In genomic region chr10:72625276-72625607, GRCh38 we compare ENCODE assay signal across 8 cellular contexts. TPM values are rescaled to one million over a fixed set of nuclear protein-coding genes. Genes with fewer than 3 reads are reported as not detected.
DNase-seq lines count a peak whose midpoint lies in the region; ATAC-seq and TF ChIP-seq lines count a peak whose summit lies in the region.

No MANE protein-coding gene starts in this region.

- H3K79me2 ChIP-seq in trophoblast cell (ENCODE audit: control insufficient read depth, insufficient read depth, low read length, poor library complexity), result peaks cover 6% of the 10 kb centered on the region

- H3K36me3 ChIP-seq in esophagus squamous epithelium (peaks cover 0 to 6% (median 0%) of the 10 kb centered on the region in 3 donors), trophoblast cell (ENCODE audit: control insufficient read depth in 1 of 2, insufficient read depth in 2 of 2, low read length in 2 of 2) (peaks cover 0 to 2% of the 10 kb centered on the region in 2 experiments)

- WGBS in esophagus squamous epithelium, 2 donors, result 0% methylated on average over 10 of the region's 10 CpGs
- no CpG with 5 or more reads among the region's 10 CpGs for whole genome bisulfite sequencing in trophoblast cell (ENCODE audit: extremely low coverage, insufficient coverage, insufficient read length)

- H2BK5ac ChIP-seq in trophoblast cell (ENCODE audit: low read depth, low read length, poor library complexity), result no peak overlapping the region

- DNase-seq in GM12864 (ENCODE audit: low read depth), result no peak
- DNase-seq in RWPE1 (ENCODE audit: low spot score), result no peak
- no peak for DNase-seq in esophagus squamous epithelium (lab: John Stamatoyannopoulos, UW)
- DNase-seq in trophoblast cell, result peak in 1 of 2 donors; percentile 25
- DNase-seq in kidney glomerular epithelial cell (lab: John Stamatoyannopoulos, UW), result no peak

- no peak overlapping the region for H4K91ac ChIP-seq in trophoblast cell (ENCODE audit: low read depth, low read length)

- peak overlapping the region; percentile 9 for H4K12ac ChIP-seq in trophoblast cell (ENCODE audit: low read depth, low read length)

- peak overlapping the region; percentile 75 for H3K4me3 ChIP-seq in GM12864 (ENCODE audit: low read depth, low read length)
- H3K4me3 ChIP-seq in esophagus squamous epithelium, result peak overlapping the region; percentile 54 to 89 (median 84)
- H3K4me3 ChIP-seq in trophoblast cell (ENCODE audit: low read depth, low read length), result no peak overlapping the region

- CTCF ChIA-PET in RWPE1 (lab: Yijun Ruan, JAX), result interaction anchor here (0.6 to 1.0 kb wide), 4 partner anchors 9 to 262 kb away, joined by 3 to 4 read pairs (median 3); no protein-coding TSS in a partner anchor

- no peak overlapping the region for H3K4ac ChIP-seq in trophoblast cell (ENCODE audit: low read depth, low read length)

- intact Hi-C loops in esophagus squamous epithelium (cut with DNase I), result no loop called here

- ATAC-seq in GM21576 (IDR thresholded peaks at IDR 0.05; ENCODE audit: unreplicated experiment) (no peak), GM18909 (IDR thresholded peaks at IDR 0.05; ENCODE audit: poor library complexity, unreplicated experiment) (no peak), GM18519 (IDR thresholded peaks at IDR 0.05; ENCODE audit: low FRiP score, unreplicated experiment) (no peak)

- TF ChIP-seq CTCF in GM12864 (IDR thresholded peaks at IDR 0.05; ENCODE audit: low read depth, low read length, missing control alignments) (no peak), RWPE1 (conservative IDR thresholded peaks at IDR 0.05; ENCODE audit: low read depth) (no peak), esophagus squamous epithelium (IDR thresholded peaks at IDR 0.05) (no peak)

- no peak overlapping the region for H3K14ac ChIP-seq in trophoblast cell (ENCODE audit: low read length)

- peak overlapping the region; percentile 64 for H3K4me2 ChIP-seq in trophoblast cell (ENCODE audit: low read length)

- H3K4me1 ChIP-seq in esophagus squamous epithelium (peaks cover 6 to 23% (median 10%) of the 10 kb centered on the region in 3 donors), trophoblast cell (ENCODE audit: control insufficient read depth in 1 of 2, insufficient read depth in 2 of 2, low read length in 2 of 2) (no peaks in the 10 kb centered on the region)

- no peak overlapping the region for H4K8ac ChIP-seq in trophoblast cell (ENCODE audit: low read depth, low read length)

- H3K9me3 ChIP-seq in esophagus squamous epithelium (no peaks in the 10 kb centered on the region), trophoblast cell (ENCODE audit: insufficient read depth, low read depth, low read length) (no peaks in the 10 kb centered on the region)

- peaks cover 3% of the 10 kb centered on the region for H3K79me1 ChIP-seq in trophoblast cell (ENCODE audit: low read length)

- peak overlapping the region; percentile 89 for H2AFZ ChIP-seq in trophoblast cell (ENCODE audit: insufficient read depth, low read length, poor library complexity)

- no peak overlapping the region for H3K9ac ChIP-seq in trophoblast cell (ENCODE audit: low read length)

- H2BK12ac ChIP-seq in trophoblast cell (ENCODE audit: low read length), result no peak overlapping the region

- TF ChIP-seq POLR2A in esophagus squamous epithelium (IDR thresholded peaks at IDR 0.05), result no peak

- H3K23ac ChIP-seq in trophoblast cell (ENCODE audit: low read length), result no peak overlapping the region

- peak overlapping the region; percentile 80 for H3K27ac ChIP-seq in RWPE1
- H3K27ac ChIP-seq in esophagus squamous epithelium, result peak overlapping the region; percentile 71 to 91 (median 89)
- H3K27ac ChIP-seq in trophoblast cell (ENCODE audit: low read depth, low read length), result no peak overlapping the region

- no peak overlapping the region for H3K18ac ChIP-seq in trophoblast cell (ENCODE audit: low read length)

- no peak overlapping the region for H2AK5ac ChIP-seq in trophoblast cell (ENCODE audit: low read length)

- POLR2A ChIA-PET in RWPE1 (lab: Yijun Ruan, JAX; ENCODE audit: low non-redundant PET), result interaction anchor here (0.5 to 0.7 kb wide), 3 partner anchors 12 to 116 kb away, joined by 3 to 8 read pairs (median 4); partner anchors contain the start of gene MCU

- H2BK120ac ChIP-seq in trophoblast cell (ENCODE audit: insufficient read depth, low read length, poor library complexity), result no peak overlapping the region

- H3K27me3 ChIP-seq in esophagus squamous epithelium (no peaks in the 10 kb centered on the region), trophoblast cell (ENCODE audit: insufficient read depth, low read length) (no peaks in the 10 kb centered on the region)

RNA-seq across cellular contexts. Expression of gene MICU1, which starts 0.6 kb away (rescaled TPM):
- 10 to 100 TPM; 14.6 to 22.2 (median 20.1) TPM for total RNA-seq in esophagus squamous epithelium
- 22.9 and 25.0 TPM in 2 replicates for polyA plus RNA-seq in trophoblast cell (2013)
